Comparison of ENCODE assay signal across 8 cellular contexts in genomic region chr1:84620720-84621313, GRCh38. TPM values are rescaled to one million over a fixed set of nuclear protein-coding genes. Genes with fewer than 3 reads are reported as not detected.
DNase-seq lines count a peak whose midpoint lies in the region; ATAC-seq and TF ChIP-seq lines count a peak whose summit lies in the region.

No MANE protein-coding gene starts in this region.

- no peaks in the 10 kb centered on the region for H3K9me2 ChIP-seq in hepatocyte (replicated peaks; ENCODE audit: insufficient read depth)

- H2AFZ ChIP-seq in hepatocyte: peak overlapping the region; percentile 97

- no peaks in the 10 kb centered on the region for H3K36me3 ChIP-seq in hepatocyte (replicated peaks; ENCODE audit: insufficient read depth, low read depth)

- H3K4me2 ChIP-seq in hepatocyte: peak overlapping the region; percentile 80

- peaks cover 8% of the 10 kb centered on the region for H3K4me1 ChIP-seq in hepatocyte (ENCODE audit: insufficient read depth)

- peak overlapping the region; percentile 56 for H3K27ac ChIP-seq in angular gyrus (ENCODE audit: low read depth, low read length)
- peak overlapping the region; percentile 67 for H3K27ac ChIP-seq in hepatocyte

- DNase-seq in NCI-H1417 (lab: John Stamatoyannopoulos, UW) (peak; percentile 73 to 95 (median 93)), T-helper 1 cell (peak; percentile 50 to 83 (median 63)), hepatocyte (ENCODE audit: low spot score) (peak; percentile 84), retina (peak; percentile 94), H4 (ENCODE audit: low spot score) (no peak)

- TF ChIP-seq CTCF in GM12875 (IDR thresholded peaks at IDR 0.05; ENCODE audit: borderline replicate concordance, insufficient read depth, low read depth, low read length) (peak; percentile 76), hepatocyte (IDR thresholded peaks at IDR 0.05; ENCODE audit: poor library complexity) (peak; percentile 98)

- H3K4me3 ChIP-seq in GM12875 (ENCODE audit: low read depth, low read length) (peak overlapping the region; percentile 81), hepatocyte (peak overlapping the region; percentile 61)

- no peaks in the 10 kb centered on the region for H3K9me3 ChIP-seq in hepatocyte (ENCODE audit: low read depth)

- H4K20me1 ChIP-seq in hepatocyte (ENCODE audit: insufficient read depth, poor library complexity, severe bottlenecking): no peaks in the 10 kb centered on the region

- WGBS in hepatocyte (ENCODE audit: low lambda C conversion rate, missing lambda C conversion rate): 2% methylated on average over 41 of the region's 46 CpGs

- H3K79me2 ChIP-seq in hepatocyte: no peaks in the 10 kb centered on the region

- ATAC-seq in HG02798 (IDR thresholded peaks at IDR 0.05; ENCODE audit: poor library complexity, unreplicated experiment): peak; percentile 96

- no peaks in the 10 kb centered on the region for H3K27me3 ChIP-seq in hepatocyte

RNA-seq across cellular contexts. Expression of gene CTBS, which starts 46.6 kb away (rescaled TPM):
- 20.3 and 25.4 TPM in 2 replicates for total RNA-seq in hepatocyte
- 33.6 and 38.3 TPM in 2 replicates for polyA plus RNA-seq in hepatocyte
- 11.3 and 15.2 TPM in 2 replicates for total RNA-seq in H4 (2014; rRNA removed; shearing (Covaris generic))
